ENCODE assay signal across 20 cellular contexts in the genomic region with DNA sequence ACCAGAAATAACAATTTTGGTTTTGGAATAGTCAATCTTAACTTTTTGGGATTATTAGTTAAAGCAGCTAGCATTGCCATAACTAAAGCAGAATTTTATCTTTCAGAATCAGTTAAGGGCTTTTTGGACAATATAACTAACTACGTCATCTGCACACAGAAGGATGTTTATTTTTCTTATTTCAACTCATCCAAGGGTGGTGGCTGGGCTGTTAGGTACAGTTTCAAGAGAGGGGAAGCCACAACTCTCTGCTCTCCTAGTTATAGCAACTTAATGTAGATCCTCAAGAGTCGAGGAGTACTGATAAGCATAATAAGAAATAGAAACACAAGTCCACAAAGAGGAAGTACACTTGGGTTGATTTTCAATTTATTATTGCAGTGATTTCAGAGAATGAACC.
DNase-seq lines count a peak whose midpoint lies in the region; ATAC-seq and TF ChIP-seq lines count a peak whose summit lies in the region.
"Had no signal": no experiment of that assay in that cellular context is flagged by ENCODE, and none has a peak within 500 bp of the region (broad histone marks: within the 10 kb centered on the region; RNA-seq: fewer than 3 reads in every experiment).

No MANE protein-coding gene starts in this region.

- CTCF ChIA-PET in HEK293 (lab: Yijun Ruan, JAX), result no interaction called here

- H3K27me3 Mint-ChIP-seq in activated T-helper 2 cell treated with anti-CD3 and anti-CD28 coated beads, Interferon-gamma antibody, Interleukin-2, Interleukin-4, amounts not matched to agents 10 μg/mL and 5 μg/mL and 100 μg/mL, durations not matched to agents 14 hours and 24 hours and 36 hours (ENCODE audit: low read depth), result peaks cover 5% of the 10 kb centered on the region
- H3K27me3 Mint-ChIP-seq: activated naive CD8-positive, alpha-beta T cell treated with anti-CD3 and anti-CD28 coated beads, Interleukin-2, amount 50 U/mL, for 24 hours had no signal

- DNase-seq in NOMO-1 treated with DMSO at 0.1 percent for 48 hours (lab: John Stamatoyannopoulos, UW; ENCODE audit: unreplicated experiment) (peak; percentile 52), NOMO-1 treated with dmso at 0.1 percent for 144 hours (lab: John Stamatoyannopoulos, UW; ENCODE audit: unreplicated experiment) (no peak), iris pigment epithelial cell (ENCODE audit: low read depth) (peak; percentile 75), SIG-M5 (lab: John Stamatoyannopoulos, UW) (no peak)
- no peak for DNase-seq in activated T-helper 2 cell treated with anti-CD3 and anti-CD28 coated beads, Interferon-gamma antibody, Interleukin-2, Interleukin-4, amounts not matched to agents 10 μg/mL and 5 μg/mL and 100 μg/mL, durations not matched to agents 14 hours and 24 hours and 36 hours (ENCODE audit: low spot score)
- DNase-seq: 8988T; activated CD4-positive, alpha-beta T cell treated with anti-CD3 and anti-CD28 coated beads for 4 hours; activated naive CD8-positive, alpha-beta T cell treated with anti-CD3 and anti-CD28 coated beads, Interleukin-2, amount 50 U/mL, for 24 hours; activated T-cell treated with anti-CD3 and anti-CD28 coated beads, Interleukin-2, amount 50 U/mL, for 1 hour; DMS79 treated with DMSO at 0.1 percent for 48 hours; effector CD4-positive, alpha-beta T cell; kidney; NCI-H2029 treated with DMSO at 0.1 percent for 48 hours; NCI-H510A treated with DMSO at 0.1 percent for 48 hours; SHP77 treated with DMSO at 0.1 percent for 48 hours; stimulated activated CD4-positive, alpha-beta T cell treated with anti-CD3 and anti-CD28 coated beads, Interleukin-12 subunit alpha, Interleukin-12 subunit beta, amount 100 ng/mL, for 4 hours; T1000 had no signal

- H3K9me3 ChIP-seq in HEK293 (ENCODE audit: control insufficient read depth, insufficient read depth, low read depth, low read length), result no peaks in the 10 kb centered on the region

- no peaks in the 10 kb centered on the region for H3K36me3 Mint-ChIP-seq in activated T-helper 2 cell treated with anti-CD3 and anti-CD28 coated beads, Interferon-gamma antibody, Interleukin-2, Interleukin-4, amounts not matched to agents 10 μg/mL and 5 μg/mL and 100 μg/mL, durations not matched to agents 14 hours and 24 hours and 36 hours (ENCODE audit: low read depth)

- no peak overlapping the region for H3K27ac ChIP-seq in HEK293 (ENCODE audit: extremely low read depth, low read depth, low read length)

- intact Hi-C loops in activated T-helper 2 cell treated with anti-CD3 and anti-CD28 coated beads, Interferon-gamma antibody, Interleukin-2, Interleukin-4, amounts not matched to agents 10 μg/mL and 5 μg/mL and 100 μg/mL, durations not matched to agents 14 hours and 24 hours and 36 hours (cut with micrococcal nuclease), result no loop called here

- no peak overlapping the region for H3K27ac Mint-ChIP-seq in activated T-helper 2 cell treated with anti-CD3 and anti-CD28 coated beads, Interferon-gamma antibody, Interleukin-2, Interleukin-4, amounts not matched to agents 10 μg/mL and 5 μg/mL and 100 μg/mL, durations not matched to agents 14 hours and 24 hours and 36 hours
- H3K27ac Mint-ChIP-seq: activated naive CD8-positive, alpha-beta T cell treated with anti-CD3 and anti-CD28 coated beads, Interleukin-2, amount 50 U/mL, for 24 hours had no signal

- H3K36me3 ChIP-seq in HEK293 (ENCODE audit: control insufficient read depth in 2 of 2, insufficient read depth in 1 of 2, low read length in 2 of 2), result no peaks in the 10 kb centered on the region

- peaks cover 10% of the 10 kb centered on the region for H3K4me1 ChIP-seq in HEK293 (ENCODE audit: control insufficient read depth, insufficient read depth, low read length)

- POLR2A ChIA-PET in HEK293 (lab: Yijun Ruan, JAX), result no interaction called here

- peaks cover 37% of the 10 kb centered on the region for H3K4me1 Mint-ChIP-seq in activated T-helper 2 cell treated with anti-CD3 and anti-CD28 coated beads, Interferon-gamma antibody, Interleukin-2, Interleukin-4, amounts not matched to agents 10 μg/mL and 5 μg/mL and 100 μg/mL, durations not matched to agents 14 hours and 24 hours and 36 hours (ENCODE audit: low read depth)

- TF ChIP-seq CTCF in HEK293 (tag by site-specific recombination; IDR thresholded peaks at IDR 0.05), result no peak

- ATAC-seq in GM21381 (IDR thresholded peaks at IDR 0.05; ENCODE audit: unreplicated experiment) (no peak), HG03045 (IDR thresholded peaks at IDR 0.05; ENCODE audit: unreplicated experiment) (no peak)

- peak overlapping the region; percentile 1 for H3K4me3 Mint-ChIP-seq in activated T-helper 2 cell treated with anti-CD3 and anti-CD28 coated beads, Interferon-gamma antibody, Interleukin-2, Interleukin-4, amounts not matched to agents 10 μg/mL and 5 μg/mL and 100 μg/mL, durations not matched to agents 14 hours and 24 hours and 36 hours (ENCODE audit: low read depth)
- H3K4me3 Mint-ChIP-seq: activated naive CD8-positive, alpha-beta T cell treated with anti-CD3 and anti-CD28 coated beads, Interleukin-2, amount 50 U/mL, for 24 hours had no signal

- no peaks in the 10 kb centered on the region for H3K9me3 Mint-ChIP-seq in activated T-helper 2 cell treated with anti-CD3 and anti-CD28 coated beads, Interferon-gamma antibody, Interleukin-2, Interleukin-4, amounts not matched to agents 10 μg/mL and 5 μg/mL and 100 μg/mL, durations not matched to agents 14 hours and 24 hours and 36 hours
- H3K9me3 Mint-ChIP-seq: activated naive CD8-positive, alpha-beta T cell treated with anti-CD3 and anti-CD28 coated beads, Interleukin-2, amount 50 U/mL, for 24 hours had no signal

- no peak overlapping the region for H3K4me3 ChIP-seq in HEK293 (ENCODE audit: low read depth, low read length)

TF ChIP-seq in HEK293, 187 proteins besides CTCF, POLR2A, EP300 and RAD21:
- TF ChIP-seq ZEB2 (tag by site-specific recombination; IDR thresholded peaks at IDR 0.05) (0 out of 2 replicates have a peak, but pooled peaks have one; percentile 15), ZNF23 (tag by site-specific recombination; IDR thresholded peaks at IDR 0.05; ENCODE audit: borderline replicate concordance) (no peak), OSR2 (tag by site-specific recombination; IDR thresholded peaks at IDR 0.05) (peak; percentile 16; the same call in 1 of the 2 replicates), ZNF629 (tag by site-specific recombination; IDR thresholded peaks at IDR 0.05) (peak; percentile 47; the same call in 1 of the 2 replicates), ZNF37A (tag by site-specific recombination; IDR thresholded peaks at IDR 0.05) (no peak)
- TF ChIP-seq, protein P1, sequence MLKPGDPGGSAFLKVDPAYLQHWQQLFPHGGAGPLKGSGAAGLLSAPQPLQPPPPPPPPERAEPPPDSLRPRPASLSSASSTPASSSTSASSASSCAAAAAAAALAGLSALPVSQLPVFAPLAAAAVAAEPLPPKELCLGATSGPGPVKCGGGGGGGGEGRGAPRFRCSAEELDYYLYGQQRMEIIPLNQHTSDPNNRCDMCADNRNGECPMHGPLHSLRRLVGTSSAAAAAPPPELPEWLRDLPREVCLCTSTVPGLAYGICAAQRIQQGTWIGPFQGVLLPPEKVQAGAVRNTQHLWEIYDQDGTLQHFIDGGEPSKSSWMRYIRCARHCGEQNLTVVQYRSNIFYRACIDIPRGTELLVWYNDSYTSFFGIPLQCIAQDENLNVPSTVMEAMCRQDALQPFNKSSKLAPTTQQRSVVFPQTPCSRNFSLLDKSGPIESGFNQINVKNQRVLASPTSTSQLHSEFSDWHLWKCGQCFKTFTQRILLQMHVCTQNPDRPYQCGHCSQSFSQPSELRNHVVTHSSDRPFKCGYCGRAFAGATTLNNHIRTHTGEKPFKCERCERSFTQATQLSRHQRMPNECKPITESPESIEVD (tag by site-specific recombination; IDR thresholded peaks at IDR 0.05), result 0 out of 2 replicates have a peak, but pooled peaks have one; percentile 15
- TF ChIP-seq, protein P2, sequence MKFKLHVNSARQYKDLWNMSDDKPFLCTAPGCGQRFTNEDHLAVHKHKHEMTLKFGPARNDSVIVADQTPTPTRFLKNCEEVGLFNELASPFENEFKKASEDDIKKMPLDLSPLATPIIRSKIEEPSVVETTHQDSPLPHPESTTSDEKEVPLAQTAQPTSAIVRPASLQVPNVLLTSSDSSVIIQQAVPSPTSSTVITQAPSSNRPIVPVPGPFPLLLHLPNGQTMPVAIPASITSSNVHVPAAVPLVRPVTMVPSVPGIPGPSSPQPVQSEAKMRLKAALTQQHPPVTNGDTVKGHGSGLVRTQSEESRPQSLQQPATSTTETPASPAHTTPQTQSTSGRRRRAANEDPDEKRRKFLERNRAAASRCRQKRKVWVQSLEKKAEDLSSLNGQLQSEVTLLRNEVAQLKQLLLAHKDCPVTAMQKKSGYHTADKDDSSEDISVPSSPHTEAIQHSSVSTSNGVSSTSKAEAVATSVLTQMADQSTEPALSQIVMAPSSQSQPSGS (tag by site-specific recombination; IDR thresholded peaks at IDR 0.05; ENCODE audit: low read depth), result peak; percentile 69

Comparison
In these comparisons a context has a peak if more than half of its experiments do, and no peak if none do; other contexts are left out.
1. DNase-seq: peak in NOMO-1 treated with DMSO at 0.1 percent for 48 hours (single experiment) and iris pigment epithelial cell (single experiment); none in NOMO-1 treated with dmso at 0.1 percent for 144 hours (single experiment), activated T-helper 2 cell treated with anti-CD3 and anti-CD28 coated beads, Interferon-gamma antibody, Interleukin-2, Interleukin-4, amounts not matched to agents 10 μg/mL and 5 μg/mL and 100 μg/mL, durations not matched to agents 14 hours and 24 hours and 36 hours (single experiment) and SIG-M5 (single experiment).